1 cellular context compared by ENCODE assay signal in the genomic region with DNA sequence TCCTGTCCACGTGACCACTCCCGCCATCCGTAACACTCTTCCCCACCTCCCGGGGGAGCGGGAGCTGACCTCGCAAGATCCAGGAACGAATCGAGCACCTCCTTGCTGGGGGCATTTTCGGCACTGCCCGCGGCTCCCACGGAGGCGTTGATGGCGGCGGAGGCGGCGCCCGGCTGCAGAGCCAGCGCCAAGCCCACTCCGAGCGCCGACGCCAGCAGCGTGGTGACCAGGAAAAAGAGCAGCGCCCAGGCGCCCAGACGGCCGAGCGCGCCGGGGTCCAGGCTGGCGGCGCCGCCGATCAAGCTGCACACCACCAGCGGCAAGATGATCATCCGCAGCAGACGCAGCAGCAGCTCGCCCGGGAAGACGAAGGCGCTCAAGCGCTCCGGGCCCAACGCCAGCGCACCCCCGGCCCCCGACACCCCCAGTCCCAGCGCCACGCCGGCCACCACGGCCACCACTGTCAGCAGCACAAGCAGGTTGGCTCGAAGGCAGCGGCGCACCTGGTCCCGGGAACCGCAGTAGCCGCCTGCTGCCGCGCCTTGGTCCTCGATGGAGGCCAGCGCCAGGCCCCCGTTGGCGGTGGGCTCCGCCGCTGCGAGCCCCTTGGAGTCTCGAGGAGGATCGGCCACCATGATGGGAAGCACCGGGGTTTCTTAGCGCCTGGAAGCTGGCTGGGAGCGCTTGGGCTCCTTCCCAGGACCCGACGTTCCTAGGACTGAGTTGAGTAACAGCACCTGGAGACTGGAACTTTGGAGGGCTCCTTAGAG.
TF ChIP-seq lines count a peak whose summit lies in the region.

No MANE protein-coding gene starts in this region.

TF ChIP-seq in K562, 482 proteins besides CTCF, POLR2A, EP300 and RAD21 (continued from another document and continues in another):
- no peak for TF ChIP-seq CREB3L1 (IDR thresholded peaks at IDR 0.05; ENCODE audit: borderline replicate concordance, low read depth)
- TF ChIP-seq SLC30A9 (CRISPR knock-in tag; IDR thresholded peaks at IDR 0.05), result no peak
- no peak for TF ChIP-seq ETV6 (IDR thresholded peaks at IDR 0.05; ENCODE audit: borderline replicate concordance in 1 of 2, low read depth in 2 of 2, low read length in 1 of 2)
- TF ChIP-seq ETV6 (CRISPR knock-in tag; IDR thresholded peaks at IDR 0.05; ENCODE audit: borderline replicate concordance), result no peak
- TF ChIP-seq SMARCB1 (IDR thresholded peaks at IDR 0.05; ENCODE audit: insufficient read length, low read depth), result no peak
- TF ChIP-seq RBM14 (IDR thresholded peaks at IDR 0.05; ENCODE audit: borderline replicate concordance, insufficient read depth, low read depth, low read length), result no peak
- no peak for TF ChIP-seq EHMT2 (IDR thresholded peaks at IDR 0.05)
- TF ChIP-seq RREB1 (CRISPR knock-in tag; IDR thresholded peaks at IDR 0.05), result no peak
- peak; percentile 85 for TF ChIP-seq MTA3 (IDR thresholded peaks at IDR 0.05; ENCODE audit: borderline replicate concordance)
- no peak for TF ChIP-seq CBX1 (IDR thresholded peaks at IDR 0.05; ENCODE audit: low read depth)
- no peak; the same call in 1 of the 2 replicates for TF ChIP-seq TEAD4 (IDR thresholded peaks at IDR 0.05; ENCODE audit: low read length)
- TF ChIP-seq TEAD4 (CRISPR knock-in tag; IDR thresholded peaks at IDR 0.05; ENCODE audit: borderline replicate concordance), result no peak
- no peak for TF ChIP-seq RFX5 (IDR thresholded peaks at IDR 0.05; ENCODE audit: low read depth, low read length)
- no peak for TF ChIP-seq ZNF143 (CRISPR knock-in tag; IDR thresholded peaks at IDR 0.05)
- peak in 1 of 2 experiments; percentile 45; a peak in 1 of 4 replicates for TF ChIP-seq NONO (IDR thresholded peaks at IDR 0.05; ENCODE audit: low read depth in 2 of 2, low read length in 1 of 2)
- TF ChIP-seq, protein P1, sequence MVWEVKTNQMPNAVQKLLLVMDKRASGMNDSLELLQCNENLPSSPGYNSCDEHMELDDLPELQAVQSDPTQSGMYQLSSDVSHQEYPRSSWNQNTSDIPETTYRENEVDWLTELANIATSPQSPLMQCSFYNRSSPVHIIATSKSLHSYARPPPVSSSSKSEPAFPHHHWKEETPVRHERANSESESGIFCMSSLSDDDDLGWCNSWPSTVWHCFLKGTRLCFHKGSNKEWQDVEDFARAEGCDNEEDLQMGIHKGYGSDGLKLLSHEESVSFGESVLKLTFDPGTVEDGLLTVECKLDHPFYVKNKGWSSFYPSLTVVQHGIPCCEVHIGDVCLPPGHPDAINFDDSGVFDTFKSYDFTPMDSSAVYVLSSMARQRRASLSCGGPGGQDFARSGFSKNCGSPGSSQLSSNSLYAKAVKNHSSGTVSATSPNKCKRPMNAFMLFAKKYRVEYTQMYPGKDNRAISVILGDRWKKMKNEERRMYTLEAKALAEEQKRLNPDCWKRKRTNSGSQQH (CRISPR knock-in tag; IDR thresholded peaks at IDR 0.05), result no peak
- TF ChIP-seq U2AF2 (optimal IDR thresholded peaks at IDR 0.05; ENCODE audit: low read depth, low read length), result no peak
- TF ChIP-seq TFE3 (CRISPR knock-in tag; IDR thresholded peaks at IDR 0.05), result peak; percentile 77; the same call in 1 of the 2 replicates
- TF ChIP-seq ZNF263 (CRISPR knock-in tag; IDR thresholded peaks at IDR 0.05; ENCODE audit: borderline replicate concordance), result no peak
- no peak for TF ChIP-seq CBX5 (IDR thresholded peaks at IDR 0.05; ENCODE audit: borderline replicate concordance, low read depth)
- no peak for TF ChIP-seq PTTG1 (tag; IDR thresholded peaks at IDR 0.05; ENCODE audit: low read depth)
- no peak for TF ChIP-seq NFATC3 (IDR thresholded peaks at IDR 0.05)
- no peak for TF ChIP-seq ZNF77 (CRISPR knock-in tag; IDR thresholded peaks at IDR 0.05)
- TF ChIP-seq ZNF217 (CRISPR knock-in tag; IDR thresholded peaks at IDR 0.05), result no peak
- TF ChIP-seq NKRF (IDR thresholded peaks at IDR 0.05; ENCODE audit: borderline replicate concordance), result no peak
- TF ChIP-seq MECOM (CRISPR knock-in tag; IDR thresholded peaks at IDR 0.05), result no peak
- TF ChIP-seq POU5F1 (IDR thresholded peaks at IDR 0.05; ENCODE audit: borderline replicate concordance, low read depth, low read length, partially characterized antibody), result no peak
- peak; percentile 64; the same call in 1 of the 2 replicates for TF ChIP-seq ZFX (CRISPR knock-in tag; IDR thresholded peaks at IDR 0.05)
